20 cellular contexts compared by ENCODE assay signal in genomic region chr1:193222079-193222615, GRCh38. TPM values are rescaled to one million over a fixed set of nuclear protein-coding genes. Genes with fewer than 3 reads are reported as not detected.
A peak's percentile ranks its signal among the peaks of the same experiment; 100 is the strongest.
DNase-seq lines count a peak whose midpoint lies in the region; ATAC-seq and TF ChIP-seq lines count a peak whose summit lies in the region.
"Had no signal": no experiment of that assay in that cellular context is flagged by ENCODE, and none has a peak within 500 bp of the region (broad histone marks: within the 10 kb centered on the region; RNA-seq: fewer than 3 reads in every experiment).

No MANE protein-coding gene starts in this region.

- peak overlapping the region; percentile 39; the same call in 1 of the 2 replicates for H4K91ac ChIP-seq in IMR-90 (ENCODE audit: insufficient read depth, low read depth, low read length)

- H2BK20ac ChIP-seq in IMR-90 (ENCODE audit: low read depth, low read length) = peak overlapping the region; percentile 14; the same call in 1 of the 2 replicates

- H3K79me1 ChIP-seq in IMR-90 (ENCODE audit: low read depth in 1 of 2, low read length in 2 of 2) = peaks cover 18 to 34% of the 10 kb centered on the region in 2 experiments

- H3K4me1 ChIP-seq in IMR-90 (ENCODE audit: control insufficient read depth, insufficient read depth, low read length) = peaks cover 5% of the 10 kb centered on the region

- H2AK9ac ChIP-seq in IMR-90 (replicated peaks; ENCODE audit: low read depth, low read length, poor library complexity) = no peak overlapping the region

- peak overlapping the region; percentile 45; the same call in 1 of the 2 replicates for H3K18ac ChIP-seq in IMR-90 (ENCODE audit: low read depth, low read length)

- H3K56ac ChIP-seq in IMR-90 (ENCODE audit: extremely low read depth, insufficient read depth, low read length) = no peak overlapping the region

- H3K27ac ChIP-seq in IMR-90 (ENCODE audit: insufficient read depth, low read length) = peak overlapping the region; percentile 2; the same call in 1 of the 2 replicates
- peak overlapping the region in 33 of 59 donors; percentile 1 to 68 (median 22) for H3K27ac ChIP-seq in dorsolateral prefrontal cortex
- H3K27ac ChIP-seq: HL-60, SJSA1 had no signal

- TF ChIP-seq POLR2A in IMR-90 (IDR thresholded peaks at IDR 0.05; ENCODE audit: low read depth, low read length) = no peak

- H3K9me1 ChIP-seq in IMR-90 (ENCODE audit: insufficient read depth, low read length) = no peaks in the 10 kb centered on the region

- H3K9me3 ChIP-seq in IMR-90 (ENCODE audit: control insufficient read depth, insufficient read depth, low read length) = no peaks in the 10 kb centered on the region
- H3K9me3 ChIP-seq: HAP-1, SJSA1 had no signal

- H3K9ac ChIP-seq in IMR-90 (ENCODE audit: low read depth, low read length) = no peak overlapping the region

- H3K36me3 Mint-ChIP-seq in nephron progenitor cell (ENCODE audit: low read depth) = peaks cover 75% of the 10 kb centered on the region

- WGBS in IMR-90 (ENCODE audit: extremely low coverage in 2 of 2, insufficient read length in 1 of 2), 2 experiments = no CpG with 5 or more reads among the region's 8 CpGs

- H3K4me1 Mint-ChIP-seq in nephron progenitor cell = no peaks in the 10 kb centered on the region
- H3K4me1 Mint-ChIP-seq: CD14-positive monocyte had no signal

- no TSS peak for BruUV-seq in IMR-90 (replicated peaks; lab: Mats Ljungman, UMichigan)

- TF ChIP-seq CTCF in IMR-90 (conservative IDR thresholded peaks at IDR 0.05; ENCODE audit: low read depth, low read length) = no peak
- no peak for TF ChIP-seq CTCF in dorsolateral prefrontal cortex (IDR thresholded peaks at IDR 0.05 in 54 of 56, conservative IDR thresholded peaks at IDR 0.05 in 2 of 56; ENCODE audit: low read depth in 1 of 56, partially characterized antibody in 56 of 56)
- TF ChIP-seq CTCF in nephron progenitor cell (IDR thresholded peaks at IDR 0.05) = no peak

- CTCF ChIA-PET in IMR-90 (lab: Yijun Ruan, JAX) = interaction anchor here (1.2 kb wide), 1 partner anchor 10 kb away, joined by 3 read pairs; no protein-coding TSS in a partner anchor

- H3K9me3 Mint-ChIP-seq in nephron progenitor cell = peaks cover 10% of the 10 kb centered on the region

- DNase-seq in G401 (ENCODE audit: low spot score) (peak; percentile 3), IMR-90 (peak; percentile 9), dorsolateral prefrontal cortex (no peak), nephron progenitor cell (no peak), medulla oblongata (ENCODE audit: extremely low spot score) (no peak), UCSD-AML1 (lab: John Stamatoyannopoulos, UW; ENCODE audit: unreplicated experiment) (no peak)
- DNase-seq: ACHN, AML-193, DMS153, NCI-H2029, NCI-H2171, NCI-H446, NCI-H748 treated with DMSO at 0.1 percent for 48 hours, OCI-M1, RPMI8226 had no signal

- dilution Hi-C loops in IMR-90 (cut with HindIII; ENCODE audit: low sequenced_read_pairs, unreplicated experiment) = no loop called here

- H4K8ac ChIP-seq in IMR-90 (ENCODE audit: low read depth in 2 of 2, low read length in 2 of 2) = peak overlapping the region in 1 of 2 experiments; percentile 26; a peak in 2 of 4 replicates

- H3K4me2 ChIP-seq in IMR-90 (ENCODE audit: low read depth, low read length) = peak overlapping the region; percentile 38

- POLR2A ChIA-PET in IMR-90 (lab: Charles Lee; ENCODE audit: unreplicated experiment) = no interaction called here

- intact Hi-C loops in IMR-90 (cut with micrococcal nuclease) = loop anchor here (5.0 kb wide), 1 partner anchor 35 kb away; no protein-coding TSS in a partner anchor
- intact Hi-C loops in dorsolateral prefrontal cortex (cut with DNase I) = no loop called here

- no peaks in the 10 kb centered on the region for H3K27me3 ChIP-seq in IMR-90 (ENCODE audit: control insufficient read depth, insufficient read depth, low read length)
- H3K27me3 ChIP-seq in dorsolateral prefrontal cortex = no peaks in the 10 kb centered on the region
- H3K27me3 ChIP-seq: SJSA1 had no signal

- peak overlapping the region; percentile 35 for H2BK120ac ChIP-seq in IMR-90 (ENCODE audit: low read depth, low read length)

- H2BK5ac ChIP-seq in IMR-90 (ENCODE audit: low read depth, low read length, poor library complexity, severe bottlenecking) = peak overlapping the region; percentile 79

- no peak for TF ChIP-seq RAD21 in IMR-90 (IDR thresholded peaks at IDR 0.05; ENCODE audit: low read length)

- H3K14ac ChIP-seq in IMR-90 (replicated peaks; ENCODE audit: low read depth, low read length) = peak overlapping the region; percentile 58; the same call in 1 of the 2 replicates

- ATAC-seq in IMR-90 (ENCODE audit: low read depth) (peak; percentile 44; the same call in 1 of the 2 replicates), HG02870 (IDR thresholded peaks at IDR 0.05; ENCODE audit: unreplicated experiment) (no peak)

- no peak overlapping the region for H2AK5ac ChIP-seq in IMR-90 (ENCODE audit: low read depth, low read length)

- in situ Hi-C loops in G401 (cut with HindIII; ENCODE audit: low sequenced_read_pairs) (no loop called here), IMR-90 (cut with MboI; ENCODE audit: low sequenced_read_pairs) (no loop called here)

- H3K4me3 ChIP-seq in IMR-90 (ENCODE audit: insufficient read depth, low read depth, low read length) (no peak overlapping the region), dorsolateral prefrontal cortex (no peak overlapping the region)
- H3K4me3 ChIP-seq: HAP-1, SJSA1 had no signal

- peaks cover 4% of the 10 kb centered on the region for H3K36me3 ChIP-seq in IMR-90 (ENCODE audit: control insufficient read depth, insufficient read depth, low read length)
- H3K36me3 ChIP-seq: HAP-1 had no signal

- H3K4ac ChIP-seq in IMR-90 (ENCODE audit: low read depth, low read length) = peak overlapping the region; percentile 58

- H4K20me1 ChIP-seq in IMR-90 (ENCODE audit: insufficient read depth, low read length) = no peaks in the 10 kb centered on the region

- H2AFZ ChIP-seq in IMR-90 (replicated peaks; ENCODE audit: low read length, poor library complexity) = no peak overlapping the region

- no peaks in the 10 kb centered on the region for H3K27me3 Mint-ChIP-seq in nephron progenitor cell (ENCODE audit: low read depth, poor library complexity)

- peak overlapping the region; percentile 18; the same call in 1 of the 2 replicates for H4K5ac ChIP-seq in IMR-90 (ENCODE audit: low read depth, low read length)

- peak overlapping the region; percentile 85 for H3K27ac Mint-ChIP-seq in nephron progenitor cell
- H3K27ac Mint-ChIP-seq: CD14-positive monocyte had no signal

- H2BK15ac ChIP-seq in IMR-90 (ENCODE audit: low read depth, low read length) = no peak overlapping the region

- H3K23ac ChIP-seq in IMR-90 (ENCODE audit: low read depth, low read length) = no peak overlapping the region

- no peak overlapping the region for H3K4me3 Mint-ChIP-seq in nephron progenitor cell
- H3K4me3 Mint-ChIP-seq: CD14-positive monocyte had no signal

TF ChIP-seq in IMR-90, 13 proteins besides CTCF, POLR2A, EP300 and RAD21:
- no peak for TF ChIP-seq FOS (IDR thresholded peaks at IDR 0.05; ENCODE audit: low read depth, low read length)
- no peak for TF ChIP-seq MAFK (IDR thresholded peaks at IDR 0.05; ENCODE audit: low read depth, low read length)
- TF ChIP-seq SMC3 (IDR thresholded peaks at IDR 0.05; ENCODE audit: low read depth, low read length) = no peak
- no peak for TF ChIP-seq CHD1 (IDR thresholded peaks at IDR 0.05; ENCODE audit: low read depth, low read length)
TF ChIP-seq in IMR-90: peak in this region for 0.

RNA-seq across cellular contexts. Expression of gene B3GALT2, which starts 35.7 kb away (rescaled TPM):
- total RNA-seq in G401 (2014; rRNA removed; shearing (Covaris generic)) = not detected in 2 replicates
- total RNA-seq in IMR-90 (2012; rRNA removed) (4.5 and 5.8 TPM in 2 replicates), dorsolateral prefrontal cortex (10 to 100 TPM in 119 of 120 experiments, 1 to 10 TPM in 1; 7.6 to 55.7 (median 31.2) TPM)
- 1.1 and 1.8 TPM in 2 replicates for polyA plus RNA-seq in IMR-90 (2012; rRNA removed)
- 0.18 and 0.28 TPM in 2 replicates for polyA plus RNA-seq in IMR-90 (2012; cell fraction: cytosol; rRNA removed)
- polyA plus RNA-seq in IMR-90 (2012; cell fraction: nucleus; rRNA removed; ENCODE audit: low replicate concordance) = 0.04 and 0.40 TPM in 2 replicates

Comparison
In these comparisons a context has a peak if more than half of its experiments do, and no peak if none do; other contexts are left out.
1. DNase-seq: peak in G401 (single experiment) and IMR-90 (single experiment); none in dorsolateral prefrontal cortex (0 of 10), nephron progenitor cell (single experiment), medulla oblongata (single experiment) and UCSD-AML1 (single experiment).